In genomic region chr10:55043540-55043939, GRCh38 we compare ENCODE assay signal across 8 cellular contexts.
"Had no signal": no experiment of that assay in that cellular context is flagged by ENCODE, and none has a peak within 500 bp of the region (broad histone marks: within the 10 kb centered on the region; RNA-seq: fewer than 3 reads in every experiment).

No MANE protein-coding gene starts in this region.

- H3K9ac ChIP-seq: KMS-11 had no signal

- H3K27ac ChIP-seq: HL-60, KMS-11 had no signal

- ATAC-seq: HepG2, K562 had no signal

- DNase-seq: IMR-90, KBM-7, KG1 had no signal

- H3K4me3 ChIP-seq: K562 had no signal

- H3K4me2 ChIP-seq: KMS-11 had no signal

- FAIRE-seq: HepG2, HTR-8/SVneo, K562 had no signal
